Comparison of ENCODE assay signal across 8 cellular contexts in genomic region chr14:72894623-72895378, GRCh38. TPM values are rescaled to one million over a fixed set of nuclear protein-coding genes. Genes with fewer than 3 reads are reported as not detected.
A peak's percentile ranks its signal among the peaks of the same experiment; 100 is the strongest.
DNase-seq lines count a peak whose midpoint lies in the region; ATAC-seq and TF ChIP-seq lines count a peak whose summit lies in the region.

No MANE protein-coding gene starts in this region.

- CTCF ChIA-PET in CD8-positive, alpha-beta T cell (lab: Charles Lee): interaction anchor here (0.9 to 2.0 kb wide), 6 partner anchors 9 to 381 kb away, joined by 3 to 10 read pairs (median 4); no protein-coding TSS in a partner anchor

- no peak for TF ChIP-seq CTCF in CD8-positive, alpha-beta T cell (IDR thresholded peaks at IDR 0.05)
- TF ChIP-seq CTCF in Loucy (conservative IDR thresholded peaks at IDR 0.05; ENCODE audit: low read length) (no peak), astrocyte of the cerebellum (IDR thresholded peaks at IDR 0.05; ENCODE audit: low read depth, low read length, missing control alignments) (no peak)

- POLR2A ChIA-PET in CD8-positive, alpha-beta T cell (lab: Charles Lee): interaction anchor here (1.4 kb wide), 1 partner anchor 10 kb away, joined by 3 read pairs; no protein-coding TSS in a partner anchor

- H3K36me3 ChIP-seq in CD8-positive, alpha-beta T cell (ENCODE audit: insufficient read depth, low read length): no peaks in the 10 kb centered on the region
- no peaks in the 10 kb centered on the region for H3K36me3 ChIP-seq in Loucy (ENCODE audit: insufficient read depth, low read length)

- intact Hi-C loops in CD8-positive, alpha-beta T cell (cut with DNase I, micrococcal nuclease): loop anchor here (1.0 kb wide), 1 partner anchor 32 kb away; the partner anchor contains the start of gene DCAF4 (in 2 of the 2)

- H4K20me1 ChIP-seq in Loucy (ENCODE audit: insufficient read depth, low read length, poor library complexity, severe bottlenecking): peaks cover 37% of the 10 kb centered on the region

- no peak overlapping the region for H3K27ac ChIP-seq in CD8-positive, alpha-beta T cell (ENCODE audit: low read depth, low read length)

- ATAC-seq in CD8-positive, alpha-beta T cell: no peak
- ATAC-seq in HG03457 (IDR thresholded peaks at IDR 0.05; ENCODE audit: unreplicated experiment): no peak
- no peak for ATAC-seq in HG03159 (IDR thresholded peaks at IDR 0.05; ENCODE audit: unreplicated experiment)

- H2AFZ ChIP-seq in Loucy (ENCODE audit: low read length): peak overlapping the region; percentile 51; the same call in 1 of the 2 replicates

- no peaks in the 10 kb centered on the region for H3K9me2 ChIP-seq in Loucy (replicated peaks; ENCODE audit: low read depth, low read length)

- H3K9me3 Mint-ChIP-seq in CD8-positive, alpha-beta T cell: no peaks in the 10 kb centered on the region

- no peaks in the 10 kb centered on the region for H3F3A ChIP-seq in Loucy (ENCODE audit: low read depth)

- H3K36me3 Mint-ChIP-seq in CD8-positive, alpha-beta T cell: peaks cover 4% of the 10 kb centered on the region

- peaks cover 58% of the 10 kb centered on the region for H3K27me3 Mint-ChIP-seq in CD8-positive, alpha-beta T cell (ENCODE audit: low read depth)

- in situ Hi-C loops in astrocyte of the cerebellum (cut with HindIII; ENCODE audit: low sequenced_read_pairs): no loop called here

- peaks cover 30% of the 10 kb centered on the region for H3K4me1 Mint-ChIP-seq in CD8-positive, alpha-beta T cell (ENCODE audit: low read depth)

- peaks cover 8% of the 10 kb centered on the region for H3K27me3 ChIP-seq in CD8-positive, alpha-beta T cell (ENCODE audit: insufficient read depth, low read length)
- no peaks in the 10 kb centered on the region for H3K27me3 ChIP-seq in Loucy (ENCODE audit: insufficient read depth, low read length, poor library complexity, severe bottlenecking)

- H3K4me3 ChIP-seq in CD8-positive, alpha-beta T cell (ENCODE audit: low read depth, low read length): peak overlapping the region; percentile 74
- H3K4me3 ChIP-seq in Loucy (ENCODE audit: low read length, poor library complexity, severe bottlenecking) (peak overlapping the region; percentile 94), astrocyte of the cerebellum (ENCODE audit: low read depth, low read length) (peak overlapping the region; percentile 88)

- peak overlapping the region; percentile 97 for H3K4me3 Mint-ChIP-seq in CD8-positive, alpha-beta T cell

- H3K27ac Mint-ChIP-seq in CD8-positive, alpha-beta T cell: no peak overlapping the region

- H3K4me2 ChIP-seq in Loucy (ENCODE audit: low read depth, low read length, poor library complexity, severe bottlenecking): peak overlapping the region; percentile 91

- DNase-seq in CD8-positive, alpha-beta T cell: peak in 3 of 7 experiments; percentile 9 to 50 (median 14)
- DNase-seq in astrocyte of the cerebellum (ENCODE audit: low read depth) (no peak), iPS-NIHi7 (ENCODE audit: extremely low spot score) (peak; percentile 46), NCI-H1105 (lab: John Stamatoyannopoulos, UW) (no peak)
- peak; percentile 2 for DNase-seq in stimulated activated CD8-positive, alpha-beta memory T cell treated with anti-CD3 and anti-CD28 coated beads, Interleukin-12 subunit alpha, Interleukin-12 subunit beta, amount 100 ng/mL, for 1 hour (ENCODE audit: low read depth)

- peaks cover 21% of the 10 kb centered on the region for H3K4me1 ChIP-seq in CD8-positive, alpha-beta T cell (ENCODE audit: insufficient read depth, low read length)
- H3K4me1 ChIP-seq in Loucy (ENCODE audit: insufficient read depth, low read length, poor library complexity, severe bottlenecking): peaks cover 46% of the 10 kb centered on the region

- H3K9me3 ChIP-seq in CD8-positive, alpha-beta T cell (ENCODE audit: low read length): no peaks in the 10 kb centered on the region
- H3K9me3 ChIP-seq in Loucy (ENCODE audit: insufficient read depth, low read depth, low read length): no peaks in the 10 kb centered on the region

- H3K9ac ChIP-seq in Loucy (ENCODE audit: low read depth, low read length, poor library complexity, severe bottlenecking): peak overlapping the region; percentile 70

- peaks cover 57% of the 10 kb centered on the region for H3K79me2 ChIP-seq in Loucy (ENCODE audit: insufficient read depth, low read length)

RNA-seq across cellular contexts. Expression of gene DPF3, which starts 0.9 kb away (rescaled TPM):
- total RNA-seq in CD8-positive, alpha-beta T cell: under 1 TPM; 0.28 to 0.65 TPM

RNA-seq across cellular contexts. Expression of gene DCAF4, which starts 31.5 kb away (rescaled TPM):
- 10 to 100 TPM; 21.9 to 26.6 TPM for total RNA-seq in CD8-positive, alpha-beta T cell

Comparison
In these comparisons a context has a peak if more than half of its experiments do, and no peak if none do; other contexts are left out.
1. DNase-seq: peak in iPS-NIHi7 (single experiment) and stimulated activated CD8-positive, alpha-beta memory T cell treated with anti-CD3 and anti-CD28 coated beads, Interleukin-12 subunit alpha, Interleukin-12 subunit beta, amount 100 ng/mL, for 1 hour (single experiment); none in astrocyte of the cerebellum (single experiment) and NCI-H1105 (single experiment).
2. Peak in every context shown above with its lines, with median percentiles within 50 percentile points of each other: H3K4me3 ChIP-seq.